Comparison of ENCODE assay signal across 37 cellular contexts in genomic region chr16:86587487-86587886, GRCh38. TPM values are rescaled to one million over a fixed set of nuclear protein-coding genes. Genes with fewer than 3 reads are reported as not detected.
"Had no signal": no experiment of that assay in that cellular context is flagged by ENCODE, and none has a peak within 500 bp of the region (broad histone marks: within the 10 kb centered on the region; RNA-seq: fewer than 3 reads in every experiment).

No MANE protein-coding gene starts in this region.

- H3K27ac ChIP-seq: body of pancreas, PC-9, RWPE1, VCaP had no signal

- DNase-seq: activated B cell treated with CpG ODN at 0.5 μM for 24 hours; activated CD4-positive, alpha-beta memory T cell treated with anti-CD3 and anti-CD28 coated beads, Interleukin-2, amount 10 ng/mL, durations not matched to agents 7 days and 5 days; activated CD4-positive, alpha-beta T cell treated with anti-CD3 and anti-CD28 coated beads for 4 hours; activated CD4-positive, CD25-positive, alpha-beta regulatory T cell treated with anti-CD3 and anti-CD28 coated beads, Interleukin-2, amount 50 U/mL, for 72 hours; activated CD8-positive, alpha-beta memory T cell treated with anti-CD3 and anti-CD28 coated beads for 24 hours; activated CD8-positive, alpha-beta memory T cell treated with anti-CD3 and anti-CD28 coated beads, Interleukin-2, amount 10 ng/mL, durations not matched to agents 7 days and 5 days; activated CD8-positive, alpha-beta memory T cell treated with anti-CD3 and anti-CD28 coated beads, Interleukin-2, amount 50 U/mL, for 48 hours; activated effector memory CD4-positive, alpha-beta T cell treated with Interleukin-2 at 50 U/mL for 16 hours; activated naive CD4-positive, alpha-beta T cell treated with anti-CD3 and anti-CD28 coated beads, Interleukin-2, amount 10 ng/mL, durations not matched to agents 7 days and 5 days; activated naive CD8-positive, alpha-beta T cell treated with anti-CD3 and anti-CD28 coated beads, Interleukin-2, amount 50 U/mL, for 24 hours; activated T-cell treated with anti-CD3 and anti-CD28 coated beads, Interleukin-2, amount 50 U/mL, for 48 hours; anterior cingulate cortex; body of pancreas; Karpas-422; KBM-7; NCI-H1105 treated with DMSO at 0.1 percent for 48 hours; NCI-H1436; NCI-H1694; NCI-H1930; NCI-H2081 treated with DMSO at 0.1 percent for 48 hours; NCI-H345; NCI-H524 treated with DMSO at 0.1 percent for 48 hours; NCI-H748 treated with DMSO at 0.1 percent for 48 hours; NK-92 treated with Interleukin-12 subunit alpha and Interleukin-12 subunit beta, amount 100 ng/mL, for 24 hours; PC-9; Right ventricle myocardium superior; SW 1271; T-helper 1 cell; T-helper 2 cell; T-helper 9 cell had no signal

- H3K4me1 Mint-ChIP-seq: activated B cell treated with CpG ODN at 0.5 μM for 24 hours; activated CD4-positive, alpha-beta memory T cell treated with anti-CD3 and anti-CD28 coated beads, Interleukin-2, amount 10 ng/mL, durations not matched to agents 7 days and 5 days; activated CD8-positive, alpha-beta memory T cell treated with anti-CD3 and anti-CD28 coated beads, Interleukin-2, amount 10 ng/mL, durations not matched to agents 7 days and 5 days; activated naive CD4-positive, alpha-beta T cell treated with anti-CD3 and anti-CD28 coated beads, Interleukin-2, amount 10 ng/mL, durations not matched to agents 7 days and 5 days; activated naive CD8-positive, alpha-beta T cell treated with anti-CD3 and anti-CD28 coated beads, Interleukin-2, amount 50 U/mL, for 24 hours had no signal

- H3K4me3 ChIP-seq: body of pancreas, breast epithelium, PC-9 had no signal

- FAIRE-seq: RCC 7860 had no signal

- H3K36me3 ChIP-seq: breast epithelium had no signal

- H3K36me3 Mint-ChIP-seq: activated CD8-positive, alpha-beta memory T cell treated with anti-CD3 and anti-CD28 coated beads, Interleukin-2, amount 10 ng/mL, durations not matched to agents 7 days and 5 days; activated naive CD4-positive, alpha-beta T cell treated with anti-CD3 and anti-CD28 coated beads, Interleukin-2, amount 10 ng/mL, durations not matched to agents 7 days and 5 days; activated naive CD8-positive, alpha-beta T cell had no signal

- H3K9me3 ChIP-seq: body of pancreas, breast epithelium had no signal

- H3K27ac Mint-ChIP-seq: activated B cell treated with CpG ODN at 0.5 μM for 24 hours; activated CD4-positive, alpha-beta memory T cell treated with anti-CD3 and anti-CD28 coated beads, Interleukin-2, amount 10 ng/mL, durations not matched to agents 7 days and 5 days; activated CD8-positive, alpha-beta memory T cell treated with anti-CD3 and anti-CD28 coated beads, Interleukin-2, amount 10 ng/mL, durations not matched to agents 7 days and 5 days; activated naive CD4-positive, alpha-beta T cell treated with anti-CD3 and anti-CD28 coated beads, Interleukin-2, amount 10 ng/mL, durations not matched to agents 7 days and 5 days; activated naive CD8-positive, alpha-beta T cell; activated naive CD8-positive, alpha-beta T cell treated with anti-CD3 and anti-CD28 coated beads, Interleukin-2, amount 50 U/mL, for 24 hours had no signal

- H3K9me3 Mint-ChIP-seq: activated B cell treated with CpG ODN at 0.5 μM for 24 hours; activated CD4-positive, alpha-beta memory T cell treated with anti-CD3 and anti-CD28 coated beads, Interleukin-2, amount 10 ng/mL, durations not matched to agents 7 days and 5 days; activated naive CD4-positive, alpha-beta T cell treated with anti-CD3 and anti-CD28 coated beads, Interleukin-2, amount 10 ng/mL, durations not matched to agents 7 days and 5 days; activated naive CD8-positive, alpha-beta T cell treated with anti-CD3 and anti-CD28 coated beads, Interleukin-2, amount 50 U/mL, for 24 hours had no signal

- H3K4me3 Mint-ChIP-seq: activated B cell treated with CpG ODN at 0.5 μM for 24 hours; activated CD4-positive, alpha-beta memory T cell treated with anti-CD3 and anti-CD28 coated beads, Interleukin-2, amount 10 ng/mL, durations not matched to agents 7 days and 5 days; activated CD8-positive, alpha-beta memory T cell treated with anti-CD3 and anti-CD28 coated beads, Interleukin-2, amount 10 ng/mL, durations not matched to agents 7 days and 5 days; activated naive CD4-positive, alpha-beta T cell treated with anti-CD3 and anti-CD28 coated beads, Interleukin-2, amount 10 ng/mL, durations not matched to agents 7 days and 5 days; activated naive CD8-positive, alpha-beta T cell; activated naive CD8-positive, alpha-beta T cell treated with anti-CD3 and anti-CD28 coated beads, Interleukin-2, amount 50 U/mL, for 24 hours had no signal

- H3K27me3 ChIP-seq: body of pancreas had no signal

- H3K4me2 ChIP-seq: PC-9 had no signal

- H2AFZ ChIP-seq: PC-9 had no signal

- H3K4me1 ChIP-seq: body of pancreas, breast epithelium had no signal

- ATAC-seq: activated CD8-positive, alpha-beta memory T cell treated with anti-CD3 and anti-CD28 coated beads, Interleukin-2, amount 10 ng/mL, durations not matched to agents 7 days and 5 days; activated naive CD8-positive, alpha-beta T cell treated with anti-CD3 and anti-CD28 coated beads, Interleukin-2, amount 50 U/mL, for 24 hours; body of pancreas had no signal

RNA-seq across cellular contexts. Expression of gene FOXL1, which starts 9.1 kb away (rescaled TPM):
- total RNA-seq: activated B cell treated with CpG ODN at 0.5 μM for 24 hours; activated CD4-positive, alpha-beta memory T cell treated with anti-CD3 and anti-CD28 coated beads, Interleukin-2, amount 10 ng/mL, durations not matched to agents 7 days and 5 days; activated CD8-positive, alpha-beta memory T cell treated with anti-CD3 and anti-CD28 coated beads, Interleukin-2, amount 10 ng/mL, durations not matched to agents 7 days and 5 days; PC-9 had no signal

RNA-seq across cellular contexts. Expression of gene FOXC2, which starts 20.9 kb away (rescaled TPM):
- total RNA-seq: activated B cell treated with CpG ODN at 0.5 μM for 24 hours; activated CD4-positive, alpha-beta memory T cell treated with anti-CD3 and anti-CD28 coated beads, Interleukin-2, amount 10 ng/mL, durations not matched to agents 7 days and 5 days; activated CD8-positive, alpha-beta memory T cell treated with anti-CD3 and anti-CD28 coated beads, Interleukin-2, amount 10 ng/mL, durations not matched to agents 7 days and 5 days; NCI-H460; OCI-LY7; PC-9 had no signal
